8 cellular contexts compared by ENCODE assay signal in genomic region chr2:65430515-65431416, GRCh38. TPM values are rescaled to one million over a fixed set of nuclear protein-coding genes. Genes with fewer than 3 reads are reported as not detected.
A peak's percentile ranks its signal among the peaks of the same experiment; 100 is the strongest.
DNase-seq lines count a peak whose midpoint lies in the region; ATAC-seq and TF ChIP-seq lines count a peak whose summit lies in the region.

No MANE protein-coding gene starts in this region.

- H3K27me3 ChIP-seq in CD8-positive, alpha-beta memory T cell (ENCODE audit: insufficient read depth, low read length, poor library complexity, severe bottlenecking), result peaks cover 10% of the 10 kb centered on the region
- H3K27me3 ChIP-seq in PC-3 (ENCODE audit: low read length), result no peaks in the 10 kb centered on the region
- no peaks in the 10 kb centered on the region for H3K27me3 ChIP-seq in subcutaneous abdominal adipose tissue (ENCODE audit: control insufficient read depth in 5 of 5, insufficient read depth in 4 of 5, low read length in 5 of 5)

- POLR2A ChIA-PET in CD8-positive, alpha-beta memory T cell (lab: Charles Lee), result no interaction called here
- POLR2A ChIA-PET in PC-3 (lab: Charles Lee; ENCODE audit: unreplicated experiment), result interaction anchor here (0.7 to 0.9 kb wide), 3 partner anchors 33 to 327 kb away, joined by 3 to 11 read pairs (median 6); no protein-coding TSS in a partner anchor

- no peaks in the 10 kb centered on the region for H3K9me3 ChIP-seq in CD8-positive, alpha-beta memory T cell (ENCODE audit: low read length)
- H3K9me3 ChIP-seq in PC-3 (ENCODE audit: low read length) (no peaks in the 10 kb centered on the region), subcutaneous abdominal adipose tissue (ENCODE audit: control insufficient read depth in 5 of 5, low read length in 5 of 5) (no peaks in the 10 kb centered on the region)

- peaks cover 6 to 20% (median 6%) of the 10 kb centered on the region in 3 donors for H3K4me1 Mint-ChIP-seq in CD8-positive, alpha-beta memory T cell
- peaks cover 7% of the 10 kb centered on the region for H3K4me1 Mint-ChIP-seq in activated T-helper 1 cell treated with anti-CD3 and anti-CD28 coated beads, Interleukin-12 subunit alpha, Interleukin-12 subunit beta, Interleukin-2, Interleukin-4 antibody, amounts not matched to agents 30 ng/mL and 10 ng/mL and 1 ng/mL, durations not matched to agents 14 hours and 24 hours and 36 hours (ENCODE audit: low read depth)
- peaks cover 42% of the 10 kb centered on the region for H3K4me1 Mint-ChIP-seq in nephron

- H3K4me2 ChIP-seq in PC-3 (ENCODE audit: low read length), result peak overlapping the region; percentile 97

- no TSS peak for BruUV-seq in PC-3 (replicated peaks; lab: Mats Ljungman, UMichigan)

- no peaks in the 10 kb centered on the region for H3F3A ChIP-seq in PC-3 (ENCODE audit: low read length, unreplicated experiment)

- peak; percentile 35 to 76 (median 67) for DNase-seq in CD8-positive, alpha-beta memory T cell
- peak; percentile 91 for DNase-seq in Jurkat, Clone E6-1 (ENCODE audit: low read depth, low spot score)
- peak; percentile 69 for DNase-seq in PC-3
- DNase-seq in activated T-helper 1 cell treated with anti-CD3 and anti-CD28 coated beads, Interleukin-12 subunit alpha, Interleukin-12 subunit beta, Interleukin-2, Interleukin-4 antibody, amounts not matched to agents 30 ng/mL and 10 ng/mL and 1 ng/mL, durations not matched to agents 14 hours and 24 hours and 36 hours (ENCODE audit: low spot score), result peak; percentile 58
- DNase-seq in fibroblast of the aortic adventitia (ENCODE audit: low read depth), result peak; percentile 39

- intact Hi-C loops in PC-3 (cut with micrococcal nuclease), result loop anchor here (1.0 to 2.0 kb wide), 4 partner anchors 19 to 166 kb away; no protein-coding TSS in a partner anchor
- intact Hi-C loops in activated T-helper 1 cell treated with anti-CD3 and anti-CD28 coated beads, Interleukin-12 subunit alpha, Interleukin-12 subunit beta, Interleukin-2, Interleukin-4 antibody, amounts not matched to agents 30 ng/mL and 10 ng/mL and 1 ng/mL, durations not matched to agents 14 hours and 24 hours and 36 hours (cut with micrococcal nuclease), result loop anchor here (1.0 to 10.0 kb wide), 4 partner anchors 13 to 1396 kb away; no protein-coding TSS in a partner anchor

- H3K79me2 ChIP-seq in PC-3 (ENCODE audit: low read length), result peaks cover 74% of the 10 kb centered on the region

- peaks cover 12% of the 10 kb centered on the region for H3K4me1 ChIP-seq in CD8-positive, alpha-beta memory T cell (ENCODE audit: insufficient read depth, low read length)
- peaks cover 19% of the 10 kb centered on the region for H3K4me1 ChIP-seq in PC-3 (ENCODE audit: insufficient read depth, low read length)
- H3K4me1 ChIP-seq in subcutaneous abdominal adipose tissue (ENCODE audit: control insufficient read depth in 5 of 5, insufficient read depth in 5 of 5, low read length in 5 of 5), result peaks cover 0 to 39% (median 31%) of the 10 kb centered on the region in 5 donors

- H3K36me3 Mint-ChIP-seq in CD8-positive, alpha-beta memory T cell, result peaks cover 0 to 7% (median 0%) of the 10 kb centered on the region in 3 donors
- H3K36me3 Mint-ChIP-seq in activated T-helper 1 cell treated with anti-CD3 and anti-CD28 coated beads, Interleukin-12 subunit alpha, Interleukin-12 subunit beta, Interleukin-2, Interleukin-4 antibody, amounts not matched to agents 30 ng/mL and 10 ng/mL and 1 ng/mL, durations not matched to agents 14 hours and 24 hours and 36 hours (ENCODE audit: low read depth), result peaks cover 3% of the 10 kb centered on the region
- H3K36me3 Mint-ChIP-seq in nephron (ENCODE audit: low read depth), result no peaks in the 10 kb centered on the region

- H3K4me3 ChIP-seq in CD8-positive, alpha-beta memory T cell (ENCODE audit: low read length), result peak overlapping the region; percentile 89
- H3K4me3 ChIP-seq in Jurkat, Clone E6-1 (ENCODE audit: low read length), result peak overlapping the region; percentile 81
- peak overlapping the region; percentile 99 for H3K4me3 ChIP-seq in PC-3 (ENCODE audit: low read length)
- H3K4me3 ChIP-seq in fibroblast of the aortic adventitia (ENCODE audit: low read depth, low read length), result peak overlapping the region; percentile 82
- peak overlapping the region; percentile 76 to 94 (median 82) for H3K4me3 ChIP-seq in subcutaneous abdominal adipose tissue (ENCODE audit: low read depth in 1 of 5, low read length in 5 of 5)

- H3K27ac Mint-ChIP-seq in CD8-positive, alpha-beta memory T cell, result peak overlapping the region; percentile 39 to 93 (median 78)
- peak overlapping the region; percentile 81 for H3K27ac Mint-ChIP-seq in activated T-helper 1 cell treated with anti-CD3 and anti-CD28 coated beads, Interleukin-12 subunit alpha, Interleukin-12 subunit beta, Interleukin-2, Interleukin-4 antibody, amounts not matched to agents 30 ng/mL and 10 ng/mL and 1 ng/mL, durations not matched to agents 14 hours and 24 hours and 36 hours
- H3K27ac Mint-ChIP-seq in nephron, result peak overlapping the region in 2 of 3 experiments; percentile 87

- peak overlapping the region; percentile 88 to 97 (median 91) for H3K4me3 Mint-ChIP-seq in CD8-positive, alpha-beta memory T cell
- H3K4me3 Mint-ChIP-seq in activated T-helper 1 cell treated with anti-CD3 and anti-CD28 coated beads, Interleukin-12 subunit alpha, Interleukin-12 subunit beta, Interleukin-2, Interleukin-4 antibody, amounts not matched to agents 30 ng/mL and 10 ng/mL and 1 ng/mL, durations not matched to agents 14 hours and 24 hours and 36 hours, result peak overlapping the region; percentile 95
- peak overlapping the region; percentile 96 to 98 (median 97) for H3K4me3 Mint-ChIP-seq in nephron

- CTCF ChIA-PET in CD8-positive, alpha-beta memory T cell (lab: Charles Lee), result no interaction called here
- CTCF ChIA-PET in PC-3 (lab: Charles Lee), result interaction anchor here (0.6 to 0.7 kb wide), 2 partner anchors 34 to 130 kb away, joined by 7 to 12 read pairs; no protein-coding TSS in a partner anchor

- peak overlapping the region; percentile 94; the same call in 1 of the 2 replicates for H2AFZ ChIP-seq in PC-3 (ENCODE audit: low read length)

- no peaks in the 10 kb centered on the region for H3K9me2 ChIP-seq in PC-3 (replicated peaks; ENCODE audit: low read length)

- H3K9ac ChIP-seq in PC-3 (ENCODE audit: low read length), result peak overlapping the region; percentile 90
- peak overlapping the region in 4 of 5 donors; percentile 64 to 85 (median 74) for H3K9ac ChIP-seq in subcutaneous abdominal adipose tissue (ENCODE audit: low read length in 5 of 5)

- ATAC-seq in GM21526 (IDR thresholded peaks at IDR 0.05; ENCODE audit: low FRiP score, unreplicated experiment) (peak; percentile 34), PC-3 (peak; percentile 45)

- TF ChIP-seq CTCF in PC-3 (conservative IDR thresholded peaks at IDR 0.05; ENCODE audit: low read depth, low read length), result no peak
- no peak for TF ChIP-seq CTCF in fibroblast of the aortic adventitia (IDR thresholded peaks at IDR 0.05; ENCODE audit: insufficient read depth, low read length)
- no peak for TF ChIP-seq CTCF in nephron (IDR thresholded peaks at IDR 0.05; ENCODE audit: unreplicated experiment in 3 of 3)

- H3K27ac ChIP-seq in CD8-positive, alpha-beta memory T cell (ENCODE audit: low read depth, low read length), result peak overlapping the region; percentile 60
- peak overlapping the region; percentile 68 for H3K27ac ChIP-seq in PC-3 (ENCODE audit: low read length)
- H3K27ac ChIP-seq in subcutaneous abdominal adipose tissue (ENCODE audit: low read depth, low read length), result peak overlapping the region; percentile 90

- H3K9me3 Mint-ChIP-seq in CD8-positive, alpha-beta memory T cell, result no peaks in the 10 kb centered on the region
- no peaks in the 10 kb centered on the region for H3K9me3 Mint-ChIP-seq in activated T-helper 1 cell treated with anti-CD3 and anti-CD28 coated beads, Interleukin-12 subunit alpha, Interleukin-12 subunit beta, Interleukin-2, Interleukin-4 antibody, amounts not matched to agents 30 ng/mL and 10 ng/mL and 1 ng/mL, durations not matched to agents 14 hours and 24 hours and 36 hours
- no peaks in the 10 kb centered on the region for H3K9me3 Mint-ChIP-seq in nephron

- H3K36me3 ChIP-seq in CD8-positive, alpha-beta memory T cell (ENCODE audit: insufficient read depth, low read length), result no peaks in the 10 kb centered on the region
- H3K36me3 ChIP-seq in PC-3 (ENCODE audit: low read depth, low read length), result peaks cover 8% of the 10 kb centered on the region; the same call in 1 of the 2 replicates
- H3K36me3 ChIP-seq in subcutaneous abdominal adipose tissue (ENCODE audit: control insufficient read depth in 5 of 5, insufficient read depth in 5 of 5, low read length in 5 of 5), result no peaks in the 10 kb centered on the region

- H4K20me1 ChIP-seq in PC-3 (ENCODE audit: low read length), result peaks cover 42% of the 10 kb centered on the region

- peaks cover 13 to 18% of the 10 kb centered on the region in 2 donors for H3K27me3 Mint-ChIP-seq in CD8-positive, alpha-beta memory T cell
- peaks cover 39% of the 10 kb centered on the region for H3K27me3 Mint-ChIP-seq in activated T-helper 1 cell treated with anti-CD3 and anti-CD28 coated beads, Interleukin-12 subunit alpha, Interleukin-12 subunit beta, Interleukin-2, Interleukin-4 antibody, amounts not matched to agents 30 ng/mL and 10 ng/mL and 1 ng/mL, durations not matched to agents 14 hours and 24 hours and 36 hours (ENCODE audit: insufficient read depth)
- peaks cover 15% of the 10 kb centered on the region for H3K27me3 Mint-ChIP-seq in nephron (ENCODE audit: low read depth)

RNA-seq across cellular contexts. Expression of gene SPRED2, which starts 1.6 kb away (rescaled TPM):
- 1 to 10 TPM; 3.0 to 4.0 TPM for total RNA-seq in CD8-positive, alpha-beta memory T cell
- polyA plus RNA-seq in CD8-positive, alpha-beta memory T cell, result 1.3 TPM
- polyA plus RNA-seq in Jurkat, Clone E6-1 (2012; ENCODE audit: insufficient read depth, insufficient read length), result 18.3 TPM
- total RNA-seq in PC-3 (2014; rRNA removed) (16.2 and 18.1 TPM in 2 replicates), fibroblast of the aortic adventitia (ENCODE audit: low replicate concordance) (11.9 and 20.6 TPM in 2 replicates)
- total RNA-seq in activated T-helper 1 cell treated with anti-CD3 and anti-CD28 coated beads, Interleukin-12 subunit alpha, Interleukin-12 subunit beta, Interleukin-2, Interleukin-4 antibody, amounts not matched to agents 30 ng/mL and 10 ng/mL and 1 ng/mL, durations not matched to agents 14 hours and 24 hours and 36 hours, result 8.5 and 9.4 TPM in 2 replicates

Comparison
In these comparisons a context has a peak if more than half of its experiments do, and no peak if none do; other contexts are left out.
1. Peak in every context shown above with its lines: DNase-seq, ATAC-seq, H3K4me3 ChIP-seq and H3K27ac ChIP-seq.
2. DNase-seq: peak in every context shown above with its lines; median percentile 91 in Jurkat, Clone E6-1; 69 in PC-3; 67 in CD8-positive, alpha-beta memory T cell; 58 in activated T-helper 1 cell treated with anti-CD3 and anti-CD28 coated beads, Interleukin-12 subunit alpha, Interleukin-12 subunit beta, Interleukin-2, Interleukin-4 antibody, amounts not matched to agents 30 ng/mL and 10 ng/mL and 1 ng/mL, durations not matched to agents 14 hours and 24 hours and 36 hours; 39 in fibroblast of the aortic adventitia.